In genomic region chr17:61494325-61495160, GRCh38 we compare ENCODE assay signal across 2 cellular contexts.
A peak's percentile ranks its signal among the peaks of the same experiment; 100 is the strongest.
TF ChIP-seq lines count a peak whose summit lies in the region.

No MANE protein-coding gene starts in this region.

TF ChIP-seq in HEK293, 187 proteins besides CTCF, POLR2A, EP300 and RAD21 (continued from another document):
- TF ChIP-seq, protein P1, sequence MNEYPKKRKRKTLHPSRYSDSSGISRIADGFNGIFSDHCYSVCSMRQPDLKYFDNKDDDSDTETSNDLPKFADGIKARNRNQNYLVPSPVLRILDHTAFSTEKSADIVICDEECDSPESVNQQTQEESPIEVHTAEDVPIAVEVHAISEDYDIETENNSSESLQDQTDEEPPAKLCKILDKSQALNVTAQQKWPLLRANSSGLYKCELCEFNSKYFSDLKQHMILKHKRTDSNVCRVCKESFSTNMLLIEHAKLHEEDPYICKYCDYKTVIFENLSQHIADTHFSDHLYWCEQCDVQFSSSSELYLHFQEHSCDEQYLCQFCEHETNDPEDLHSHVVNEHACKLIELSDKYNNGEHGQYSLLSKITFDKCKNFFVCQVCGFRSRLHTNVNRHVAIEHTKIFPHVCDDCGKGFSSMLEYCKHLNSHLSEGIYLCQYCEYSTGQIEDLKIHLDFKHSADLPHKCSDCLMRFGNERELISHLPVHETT (tag by site-specific recombination; IDR thresholded peaks at IDR 0.05), result no peak
- TF ChIP-seq, protein P2, sequence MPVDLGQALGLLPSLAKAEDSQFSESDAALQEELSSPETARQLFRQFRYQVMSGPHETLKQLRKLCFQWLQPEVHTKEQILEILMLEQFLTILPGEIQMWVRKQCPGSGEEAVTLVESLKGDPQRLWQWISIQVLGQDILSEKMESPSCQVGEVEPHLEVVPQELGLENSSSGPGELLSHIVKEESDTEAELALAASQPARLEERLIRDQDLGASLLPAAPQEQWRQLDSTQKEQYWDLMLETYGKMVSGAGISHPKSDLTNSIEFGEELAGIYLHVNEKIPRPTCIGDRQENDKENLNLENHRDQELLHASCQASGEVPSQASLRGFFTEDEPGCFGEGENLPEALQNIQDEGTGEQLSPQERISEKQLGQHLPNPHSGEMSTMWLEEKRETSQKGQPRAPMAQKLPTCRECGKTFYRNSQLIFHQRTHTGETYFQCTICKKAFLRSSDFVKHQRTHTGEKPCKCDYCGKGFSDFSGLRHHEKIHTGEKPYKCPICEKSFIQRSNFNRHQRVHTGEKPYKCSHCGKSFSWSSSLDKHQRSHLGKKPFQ (tag by site-specific recombination; IDR thresholded peaks at IDR 0.05), result 0 out of 2 replicates have a peak, but pooled peaks have one; percentile 39
- peak; percentile 77 for TF ChIP-seq GLIS1 (tag by site-specific recombination; IDR thresholded peaks at IDR 0.05)
- TF ChIP-seq IKZF3 (tag by site-specific recombination; IDR thresholded peaks at IDR 0.05), result peak; percentile 65; the same call in 1 of the 2 replicates
- TF ChIP-seq ZBTB10 (tag by site-specific recombination; IDR thresholded peaks at IDR 0.05), result no peak
- no peak for TF ChIP-seq YY2 (tag by site-specific recombination; IDR thresholded peaks at IDR 0.05)
- TF ChIP-seq ZXDB (tag by site-specific recombination; IDR thresholded peaks at IDR 0.05), result peak; percentile 56; the same call in 1 of the 2 replicates
- TF ChIP-seq OSR2 (tag by site-specific recombination; IDR thresholded peaks at IDR 0.05), result peak; percentile 59
- no peak for TF ChIP-seq ZNF776 (tag by site-specific recombination; IDR thresholded peaks at IDR 0.05; ENCODE audit: borderline replicate concordance)
- TF ChIP-seq, protein P3, sequence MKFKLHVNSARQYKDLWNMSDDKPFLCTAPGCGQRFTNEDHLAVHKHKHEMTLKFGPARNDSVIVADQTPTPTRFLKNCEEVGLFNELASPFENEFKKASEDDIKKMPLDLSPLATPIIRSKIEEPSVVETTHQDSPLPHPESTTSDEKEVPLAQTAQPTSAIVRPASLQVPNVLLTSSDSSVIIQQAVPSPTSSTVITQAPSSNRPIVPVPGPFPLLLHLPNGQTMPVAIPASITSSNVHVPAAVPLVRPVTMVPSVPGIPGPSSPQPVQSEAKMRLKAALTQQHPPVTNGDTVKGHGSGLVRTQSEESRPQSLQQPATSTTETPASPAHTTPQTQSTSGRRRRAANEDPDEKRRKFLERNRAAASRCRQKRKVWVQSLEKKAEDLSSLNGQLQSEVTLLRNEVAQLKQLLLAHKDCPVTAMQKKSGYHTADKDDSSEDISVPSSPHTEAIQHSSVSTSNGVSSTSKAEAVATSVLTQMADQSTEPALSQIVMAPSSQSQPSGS (tag by site-specific recombination; IDR thresholded peaks at IDR 0.05; ENCODE audit: low read depth), result no peak
- TF ChIP-seq, protein P4, sequence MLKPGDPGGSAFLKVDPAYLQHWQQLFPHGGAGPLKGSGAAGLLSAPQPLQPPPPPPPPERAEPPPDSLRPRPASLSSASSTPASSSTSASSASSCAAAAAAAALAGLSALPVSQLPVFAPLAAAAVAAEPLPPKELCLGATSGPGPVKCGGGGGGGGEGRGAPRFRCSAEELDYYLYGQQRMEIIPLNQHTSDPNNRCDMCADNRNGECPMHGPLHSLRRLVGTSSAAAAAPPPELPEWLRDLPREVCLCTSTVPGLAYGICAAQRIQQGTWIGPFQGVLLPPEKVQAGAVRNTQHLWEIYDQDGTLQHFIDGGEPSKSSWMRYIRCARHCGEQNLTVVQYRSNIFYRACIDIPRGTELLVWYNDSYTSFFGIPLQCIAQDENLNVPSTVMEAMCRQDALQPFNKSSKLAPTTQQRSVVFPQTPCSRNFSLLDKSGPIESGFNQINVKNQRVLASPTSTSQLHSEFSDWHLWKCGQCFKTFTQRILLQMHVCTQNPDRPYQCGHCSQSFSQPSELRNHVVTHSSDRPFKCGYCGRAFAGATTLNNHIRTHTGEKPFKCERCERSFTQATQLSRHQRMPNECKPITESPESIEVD (tag by site-specific recombination; IDR thresholded peaks at IDR 0.05), result peak; percentile 75
- TF ChIP-seq RBAK (tag by site-specific recombination; IDR thresholded peaks at IDR 0.05), result no peak
- TF ChIP-seq ZSCAN16 (tag by site-specific recombination; IDR thresholded peaks at IDR 0.05), result peak; percentile 88
- TF ChIP-seq WT1 (tag by site-specific recombination; IDR thresholded peaks at IDR 0.05), result peak; percentile 70
- TF ChIP-seq ZNF335 (tag by site-specific recombination; conservative IDR thresholded peaks at IDR 0.05), result peak; percentile 36; the same call in 1 of the 2 replicates
- TF ChIP-seq FEZF1 (tag by site-specific recombination; IDR thresholded peaks at IDR 0.05), result peak; percentile 77
- TF ChIP-seq ZNF843 (tag by site-specific recombination; IDR thresholded peaks at IDR 0.05), result peak; percentile 63; the same call in 1 of the 2 replicates
- 0 out of 2 replicates have a peak, but pooled peaks have one; percentile 13 for TF ChIP-seq ZNF596 (tag by site-specific recombination; IDR thresholded peaks at IDR 0.05)

TF ChIP-seq in WTC11, 78 proteins besides CTCF, POLR2A, EP300 and RAD21 (continued from another document):
- TF ChIP-seq, protein P5, sequence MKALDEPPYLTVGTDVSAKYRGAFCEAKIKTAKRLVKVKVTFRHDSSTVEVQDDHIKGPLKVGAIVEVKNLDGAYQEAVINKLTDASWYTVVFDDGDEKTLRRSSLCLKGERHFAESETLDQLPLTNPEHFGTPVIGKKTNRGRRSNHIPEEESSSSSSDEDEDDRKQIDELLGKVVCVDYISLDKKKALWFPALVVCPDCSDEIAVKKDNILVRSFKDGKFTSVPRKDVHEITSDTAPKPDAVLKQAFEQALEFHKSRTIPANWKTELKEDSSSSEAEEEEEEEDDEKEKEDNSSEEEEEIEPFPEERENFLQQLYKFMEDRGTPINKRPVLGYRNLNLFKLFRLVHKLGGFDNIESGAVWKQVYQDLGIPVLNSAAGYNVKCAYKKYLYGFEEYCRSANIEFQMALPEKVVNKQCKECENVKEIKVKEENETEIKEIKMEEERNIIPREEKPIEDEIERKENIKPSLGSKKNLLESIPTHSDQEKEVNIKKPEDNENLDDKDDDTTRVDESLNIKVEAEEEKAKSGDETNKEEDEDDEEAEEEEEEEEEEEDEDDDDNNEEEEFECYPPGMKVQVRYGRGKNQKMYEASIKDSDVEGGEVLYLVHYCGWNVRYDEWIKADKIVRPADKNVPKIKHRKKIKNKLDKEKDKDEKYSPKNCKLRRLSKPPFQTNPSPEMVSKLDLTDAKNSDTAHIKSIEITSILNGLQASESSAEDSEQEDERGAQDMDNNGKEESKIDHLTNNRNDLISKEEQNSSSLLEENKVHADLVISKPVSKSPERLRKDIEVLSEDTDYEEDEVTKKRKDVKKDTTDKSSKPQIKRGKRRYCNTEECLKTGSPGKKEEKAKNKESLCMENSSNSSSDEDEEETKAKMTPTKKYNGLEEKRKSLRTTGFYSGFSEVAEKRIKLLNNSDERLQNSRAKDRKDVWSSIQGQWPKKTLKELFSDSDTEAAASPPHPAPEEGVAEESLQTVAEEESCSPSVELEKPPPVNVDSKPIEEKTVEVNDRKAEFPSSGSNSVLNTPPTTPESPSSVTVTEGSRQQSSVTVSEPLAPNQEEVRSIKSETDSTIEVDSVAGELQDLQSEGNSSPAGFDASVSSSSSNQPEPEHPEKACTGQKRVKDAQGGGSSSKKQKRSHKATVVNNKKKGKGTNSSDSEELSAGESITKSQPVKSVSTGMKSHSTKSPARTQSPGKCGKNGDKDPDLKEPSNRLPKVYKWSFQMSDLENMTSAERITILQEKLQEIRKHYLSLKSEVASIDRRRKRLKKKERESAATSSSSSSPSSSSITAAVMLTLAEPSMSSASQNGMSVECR (CRISPR knock-in tag; IDR thresholded peaks at IDR 0.05; ENCODE audit: borderline replicate concordance), result no peak
